Comparison of ENCODE assay signal across 9 cellular contexts in genomic region chr2:104852161-104852689, GRCh38. TPM values are rescaled to one million over a fixed set of nuclear protein-coding genes. Genes with fewer than 3 reads are reported as not detected.
DNase-seq lines count a peak whose midpoint lies in the region; ATAC-seq, FAIRE-seq and TF ChIP-seq lines count a peak whose summit lies in the region.
"Had no signal": no experiment of that assay in that cellular context is flagged by ENCODE, and none has a peak within 500 bp of the region (broad histone marks: within the 10 kb centered on the region; RNA-seq: fewer than 3 reads in every experiment).

No MANE protein-coding gene starts in this region.

- H3K9me3 ChIP-seq in keratinocyte (ENCODE audit: control insufficient read depth, low read depth, low read length): peaks cover 2% of the 10 kb centered on the region

- peak overlapping the region; percentile 72 for H3K4me3 Mint-ChIP-seq in activated T-cell treated with anti-CD3 and anti-CD28 coated beads, Interleukin-2, amount 50 U/mL, for 24 hours
- peak overlapping the region; percentile 76 for H3K4me3 Mint-ChIP-seq in activated CD8-positive, alpha-beta T cell treated with anti-CD3 and anti-CD28 coated beads for 36 hours

- H3K9ac ChIP-seq in keratinocyte (ENCODE audit: control insufficient read depth, extremely low read depth, insufficient read depth, low read length): no peak overlapping the region

- H3K4me3 ChIP-seq in keratinocyte (ENCODE audit: control insufficient read depth in 2 of 3, extremely low read depth in 1 of 3, insufficient read depth in 2 of 3, low read depth in 1 of 3, low read length in 3 of 3): peak overlapping the region in 1 of 3 experiments; percentile 3

- CTCF ChIA-PET in activated CD8-positive, alpha-beta T cell treated with anti-CD3 and anti-CD28 coated beads for 36 hours (lab: Charles Lee): interaction anchor here (0.8 to 1.6 kb wide), 2 partner anchors 21 to 131 kb away, joined by 3 to 4 read pairs; no protein-coding TSS in a partner anchor

- no peaks in the 10 kb centered on the region for H3K36me3 ChIP-seq in keratinocyte (ENCODE audit: control insufficient read depth in 2 of 2, extremely low read depth in 1 of 2, insufficient read depth in 2 of 2, low read length in 2 of 2)

- H2AFZ ChIP-seq in keratinocyte (ENCODE audit: control insufficient read depth, low read length): no peak overlapping the region

- H3K9me3 Mint-ChIP-seq in activated T-cell treated with anti-CD3 and anti-CD28 coated beads, Interleukin-2, amount 50 U/mL, for 24 hours: no peaks in the 10 kb centered on the region
- H3K9me3 Mint-ChIP-seq in activated CD8-positive, alpha-beta T cell treated with anti-CD3 and anti-CD28 coated beads for 36 hours: no peaks in the 10 kb centered on the region

- peaks cover 73% of the 10 kb centered on the region for H3K27me3 ChIP-seq in keratinocyte (ENCODE audit: control insufficient read depth, extremely low read depth, insufficient read depth, low read length)

- no peak for TF ChIP-seq CTCF in activated CD8-positive, alpha-beta T cell treated with anti-CD3 and anti-CD28 coated beads for 36 hours (IDR thresholded peaks at IDR 0.05)
- no peak for TF ChIP-seq CTCF in keratinocyte (optimal IDR thresholded peaks at IDR 0.05 in 1 of 3, IDR thresholded peaks at IDR 0.05 in 1 of 3, conservative IDR thresholded peaks at IDR 0.05 in 1 of 3; ENCODE audit: extremely low read depth in 1 of 3, insufficient read depth in 2 of 3, low read length in 3 of 3)
- TF ChIP-seq CTCF in GM20000 (IDR thresholded peaks at IDR 0.05; ENCODE audit: extremely low read depth, missing control alignments): no peak

- no peaks in the 10 kb centered on the region for H3K79me2 ChIP-seq in keratinocyte (ENCODE audit: control insufficient read depth, insufficient read depth, low read length)

- ATAC-seq in activated CD8-positive, alpha-beta T cell treated with anti-CD3 and anti-CD28 coated beads for 36 hours: peak; percentile 19
- ATAC-seq in GM19023 (IDR thresholded peaks at IDR 0.05; ENCODE audit: unreplicated experiment): no peak
- no peak for ATAC-seq in HG03097 (IDR thresholded peaks at IDR 0.05; ENCODE audit: low FRiP score, unreplicated experiment)

- no peaks in the 10 kb centered on the region for H3K36me3 Mint-ChIP-seq in activated T-cell treated with anti-CD3 and anti-CD28 coated beads, Interleukin-2, amount 50 U/mL, for 24 hours (ENCODE audit: low read depth)
- peaks cover 3% of the 10 kb centered on the region for H3K36me3 Mint-ChIP-seq in activated CD8-positive, alpha-beta T cell treated with anti-CD3 and anti-CD28 coated beads for 36 hours (ENCODE audit: low read depth)

- peak overlapping the region; percentile 32 for H3K4me2 ChIP-seq in keratinocyte (ENCODE audit: control insufficient read depth, extremely low read depth, insufficient read depth, low read depth, low read length)

- dilution Hi-C loops in keratinocyte (cut with MboI; ENCODE audit: extremely low pct_ligation_motif_present, low sequenced_read_pairs): no loop called here

- H3K27ac Mint-ChIP-seq in activated T-cell treated with anti-CD3 and anti-CD28 coated beads, Interleukin-2, amount 50 U/mL, for 24 hours: no peak overlapping the region
- H3K27ac Mint-ChIP-seq in activated CD8-positive, alpha-beta T cell treated with anti-CD3 and anti-CD28 coated beads for 36 hours: no peak overlapping the region

- no peak overlapping the region for H3K27ac ChIP-seq in keratinocyte (ENCODE audit: control insufficient read depth, insufficient read depth, low read length)
- H3K27ac ChIP-seq in temporal lobe (ENCODE audit: low read depth, low read length): peak overlapping the region; percentile 92

- POLR2A ChIA-PET in activated CD8-positive, alpha-beta T cell treated with anti-CD3 and anti-CD28 coated beads for 36 hours (lab: Charles Lee): interaction anchor here (0.6 kb wide), 1 partner anchor 485 kb away, joined by 3 read pairs; no protein-coding TSS in a partner anchor

- H3K9me1 ChIP-seq in keratinocyte (ENCODE audit: control insufficient read depth, extremely low read depth, insufficient read depth, low read length): no peaks in the 10 kb centered on the region

- peaks cover 84% of the 10 kb centered on the region for H3K27me3 Mint-ChIP-seq in activated T-cell treated with anti-CD3 and anti-CD28 coated beads, Interleukin-2, amount 50 U/mL, for 24 hours
- H3K27me3 Mint-ChIP-seq in activated CD8-positive, alpha-beta T cell treated with anti-CD3 and anti-CD28 coated beads for 36 hours: peaks cover 77% of the 10 kb centered on the region

- no peaks in the 10 kb centered on the region for H4K20me1 ChIP-seq in keratinocyte (ENCODE audit: control insufficient read depth, extremely low read depth, insufficient read depth, low read length)

- H3K4me1 Mint-ChIP-seq in activated T-cell treated with anti-CD3 and anti-CD28 coated beads, Interleukin-2, amount 50 U/mL, for 24 hours (ENCODE audit: low read depth): peaks cover 36% of the 10 kb centered on the region
- H3K4me1 Mint-ChIP-seq in activated CD8-positive, alpha-beta T cell treated with anti-CD3 and anti-CD28 coated beads for 36 hours (ENCODE audit: low read depth): peaks cover 32% of the 10 kb centered on the region

- no peaks in the 10 kb centered on the region for H3K4me1 ChIP-seq in keratinocyte (ENCODE audit: control insufficient read depth, extremely low read depth, insufficient read depth, low read length)

- intact Hi-C loops in activated CD8-positive, alpha-beta T cell treated with anti-CD3 and anti-CD28 coated beads for 36 hours (cut with micrococcal nuclease): no loop called here

- no peak for FAIRE-seq in keratinocyte (lab: Jason Lieb, UNC)

- no peak for DNase-seq in activated T-cell treated with anti-CD3 and anti-CD28 coated beads, Interleukin-2, amount 50 U/mL, for 24 hours
- DNase-seq in activated T-cell treated with anti-CD3 and anti-CD28 coated beads, Interleukin-2, amount 50 U/mL, for 1 hour: no peak
- DNase-seq in activated CD8-positive, alpha-beta T cell treated with anti-CD3 and anti-CD28 coated beads for 36 hours: peak; percentile 30
- no peak for DNase-seq in keratinocyte (ENCODE audit: low read depth, low spot score)
- DNase-seq in GM20000 (ENCODE audit: low spot score): no peak

RNA-seq across cellular contexts. Expression of gene POU3F3, which starts 1.7 kb away (rescaled TPM):
- total RNA-seq in activated CD8-positive, alpha-beta T cell treated with anti-CD3 and anti-CD28 coated beads for 36 hours: not detected
- polyA plus RNA-seq in keratinocyte: not detected in 3 replicates
- not detected for polyA plus RNA-seq in keratinocyte (2011; ENCODE audit: low read depth)
- not detected in 2 replicates for polyA plus RNA-seq in keratinocyte (2011; cell fraction: cytosol; rRNA removed)
- polyA plus RNA-seq in keratinocyte (2011; cell fraction: nucleus; rRNA removed): not detected in 2 replicates
- not detected in 2 replicates for polyA plus RNA-seq in keratinocyte (2012; ENCODE audit: low replicate concordance)
- not detected in 3 replicates for polyA minus RNA-seq in keratinocyte
- polyA minus RNA-seq in keratinocyte (2011; cell fraction: cytosol; rRNA and poly(A)+ RNA removed): not detected
- polyA minus RNA-seq in keratinocyte (2011; cell fraction: nucleus; rRNA and poly(A)+ RNA removed): not detected in 2 replicates
- 230 TPM for total RNA-seq in temporal lobe
- total RNA-seq: activated CD8-positive, alpha-beta memory T cell treated with anti-CD3 and anti-CD28 coated beads for 36 hours had no signal

Comparison
In these comparisons a context has a peak if more than half of its experiments do, and no peak if none do; other contexts are left out.
1. RNA of gene POU3F3, which starts 1.7 kb away (total RNA-seq): 230 TPM in temporal lobe (single experiment); not detected in activated CD8-positive, alpha-beta T cell treated with anti-CD3 and anti-CD28 coated beads for 36 hours; every median in the first group is over 100 times any median in the second.